In genomic region chr5:171908638-171909037, GRCh38 we compare ENCODE assay signal across 21 cellular contexts.
"Had no signal": no experiment of that assay in that cellular context is flagged by ENCODE, and none has a peak within 500 bp of the region (broad histone marks: within the 10 kb centered on the region; RNA-seq: fewer than 3 reads in every experiment).

No MANE protein-coding gene starts in this region.

- H3K27me3 Mint-ChIP-seq: activated CD8-positive, alpha-beta T cell treated with anti-CD3 and anti-CD28 coated beads for 36 hours; stimulated activated naive B cell treated with anti-CD40 and anti-IgM and Interleukin-4, amounts not matched to agents 10 μg/mL and 1 μg/mL and 100 μg/mL, for 72 hours had no signal

- H3K9me3 Mint-ChIP-seq: activated CD8-positive, alpha-beta T cell treated with anti-CD3 and anti-CD28 coated beads for 36 hours; activated T-cell treated with anti-CD3 and anti-CD28 coated beads, Interleukin-2, amount 50 U/mL, for 4 hours; nephron; stimulated activated naive B cell treated with anti-CD40 and anti-IgM and Interleukin-4, amounts not matched to agents 10 μg/mL and 1 μg/mL and 100 μg/mL, for 72 hours had no signal

- H3K27ac Mint-ChIP-seq: activated CD8-positive, alpha-beta T cell treated with anti-CD3 and anti-CD28 coated beads for 36 hours; nephron; stimulated activated naive B cell treated with anti-CD40 and anti-IgM and Interleukin-4, amounts not matched to agents 10 μg/mL and 1 μg/mL and 100 μg/mL, for 72 hours had no signal

- H3K27ac ChIP-seq: coronary artery, parathyroid adenoma had no signal

- H3K4me3 Mint-ChIP-seq: activated CD8-positive, alpha-beta T cell treated with anti-CD3 and anti-CD28 coated beads for 36 hours; activated T-cell treated with anti-CD3 and anti-CD28 coated beads, Interleukin-2, amount 50 U/mL, for 4 hours; nephron; stimulated activated naive B cell treated with anti-CD40 and anti-IgM and Interleukin-4, amounts not matched to agents 10 μg/mL and 1 μg/mL and 100 μg/mL, for 72 hours had no signal

- ATAC-seq: activated T-cell treated with anti-CD3 and anti-CD28 coated beads, Interleukin-2, amount 50 U/mL, for 4 hours had no signal

- H3K4me3 ChIP-seq: coronary artery had no signal

- DNase-seq: activated CD4-positive, alpha-beta T cell treated with anti-CD3 and anti-CD28 coated beads for 48 hours; activated CD4-positive, CD25-positive, alpha-beta regulatory T cell; activated CD8-positive, alpha-beta T cell treated with anti-CD3 and anti-CD28 coated beads for 36 hours; activated effector memory CD4-positive, alpha-beta T cell treated with Interleukin-2 at 50 U/mL for 16 hours; activated naive CD4-positive, alpha-beta T cell treated with anti-CD3 and anti-CD28 coated beads, Interleukin-2, amount 50 U/mL, for 16 hours; activated T-cell treated with anti-CD3 and anti-CD28 coated beads, Interleukin-2, amount 50 U/mL, for 4 hours; amygdala; central memory CD4-positive, alpha-beta T cell; foreskin melanocyte; glutamatergic neuron; hippocampal formation; islet precursor cell; left colon; mammary epithelial cell; midbrain; retina; stimulated activated naive B cell treated with anti-CD40 and anti-IgM and Interleukin-4, amounts not matched to agents 10 μg/mL and 1 μg/mL and 100 μg/mL, for 72 hours; T-helper 2 cell had no signal
